8 cellular contexts compared by ENCODE assay signal in the genomic region with DNA sequence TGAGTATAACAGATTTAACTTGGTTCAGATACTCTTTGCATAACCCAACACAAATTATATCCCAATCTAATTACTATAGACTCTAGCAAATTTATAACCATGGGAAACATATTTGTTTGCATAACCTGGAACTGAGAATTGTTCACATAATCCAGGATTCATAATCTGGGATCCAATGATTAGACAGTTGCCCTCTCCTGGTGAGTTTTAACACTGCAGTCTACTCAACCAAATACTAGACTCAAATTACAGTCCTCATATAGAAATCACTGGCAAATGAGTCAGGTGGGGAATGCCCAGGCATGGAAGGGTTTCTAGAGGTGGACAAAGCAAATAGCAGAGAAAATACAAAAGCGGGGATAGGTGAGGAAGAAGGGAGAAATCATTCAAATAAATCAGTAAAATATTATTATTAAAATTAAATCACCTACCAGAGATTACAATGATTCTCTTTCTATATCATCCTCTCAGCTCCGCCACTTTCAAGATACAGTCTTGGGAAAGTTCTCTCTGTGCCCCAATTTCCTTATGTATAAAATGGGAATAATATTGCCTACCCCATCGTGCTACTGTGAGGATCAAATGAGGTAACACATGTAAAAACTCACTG. TPM values are rescaled to one million over a fixed set of nuclear protein-coding genes. Genes with fewer than 3 reads are reported as not detected.
DNase-seq lines count a peak whose midpoint lies in the region; ATAC-seq and TF ChIP-seq lines count a peak whose summit lies in the region.

No MANE protein-coding gene starts in this region.

- no peak overlapping the region for H2AFZ ChIP-seq in MM.1S (ENCODE audit: low read length)

- H3K4me3 ChIP-seq in MM.1S (ENCODE audit: low read length): no peak overlapping the region
- no peak overlapping the region for H3K4me3 ChIP-seq in esophagus squamous epithelium
- H3K4me3 ChIP-seq in neutrophil (ENCODE audit: low read depth in 1 of 2, low read length in 1 of 2): no peak overlapping the region

- no peaks in the 10 kb centered on the region for H3K79me2 ChIP-seq in MM.1S (ENCODE audit: low read length)

- TF ChIP-seq POLR2A in esophagus squamous epithelium (IDR thresholded peaks at IDR 0.05): no peak

- no peaks in the 10 kb centered on the region for H3K9me2 ChIP-seq in MM.1S (replicated peaks; ENCODE audit: insufficient read depth, low read length)

- no peaks in the 10 kb centered on the region for H3F3A ChIP-seq in MM.1S (ENCODE audit: insufficient read depth, low read length)

- H3K9ac ChIP-seq in MM.1S (ENCODE audit: low read length): no peak overlapping the region

- ATAC-seq in GM18873 (IDR thresholded peaks at IDR 0.05; ENCODE audit: low FRiP score, unreplicated experiment): no peak
- ATAC-seq in HG03108 (IDR thresholded peaks at IDR 0.05; ENCODE audit: unreplicated experiment): no peak

- H3K27me3 ChIP-seq in MM.1S (replicated peaks; ENCODE audit: insufficient read depth, low read length) (no peaks in the 10 kb centered on the region), esophagus squamous epithelium (no peaks in the 10 kb centered on the region), neutrophil (no peaks in the 10 kb centered on the region)

- H3K4me1 ChIP-seq in MM.1S (ENCODE audit: low read length) (peaks cover 6% of the 10 kb centered on the region; the same call in 1 of the 2 replicates), esophagus squamous epithelium (peaks cover 0 to 27% (median 3%) of the 10 kb centered on the region in 3 donors), neutrophil (ENCODE audit: control insufficient read depth in 1 of 2, insufficient read depth in 1 of 2, low read depth in 1 of 2, low read length in 1 of 2) (no peaks in the 10 kb centered on the region)

- H3K27ac ChIP-seq in MM.1S (ENCODE audit: low read length) (no peak overlapping the region), esophagus squamous epithelium (no peak overlapping the region), neutrophil (no peak overlapping the region)

- 64 to 69% methylated on average over 3 of the region's 3 CpGs for WGBS in esophagus squamous epithelium, 2 donors

- no peaks in the 10 kb centered on the region for H3K9me3 ChIP-seq in MM.1S (replicated peaks; ENCODE audit: insufficient read depth, low read length)
- no peaks in the 10 kb centered on the region for H3K9me3 ChIP-seq in esophagus squamous epithelium
- H3K9me3 ChIP-seq in neutrophil: no peaks in the 10 kb centered on the region

- no peaks in the 10 kb centered on the region for H4K20me1 ChIP-seq in MM.1S (ENCODE audit: insufficient read depth, low read length)

- intact Hi-C loops in esophagus squamous epithelium (cut with DNase I): no loop called here

- peak; percentile 54 for TF ChIP-seq CTCF in MM.1S (IDR thresholded peaks at IDR 0.05; ENCODE audit: low read length)
- peak; percentile 42 to 79 (median 69) for TF ChIP-seq CTCF in esophagus squamous epithelium (IDR thresholded peaks at IDR 0.05)
- peak; percentile 27 for TF ChIP-seq CTCF in neutrophil (IDR thresholded peaks at IDR 0.05)

- no peaks in the 10 kb centered on the region for H3K36me3 ChIP-seq in MM.1S (replicated peaks; ENCODE audit: insufficient read depth, low read length)
- no peaks in the 10 kb centered on the region for H3K36me3 ChIP-seq in esophagus squamous epithelium
- H3K36me3 ChIP-seq in neutrophil: no peaks in the 10 kb centered on the region

- H3K4me2 ChIP-seq in MM.1S (ENCODE audit: low read depth, low read length): no peak overlapping the region

- peak; percentile 49 for DNase-seq in AG08396 (ENCODE audit: low spot score)
- DNase-seq in GM03348 (ENCODE audit: low spot score): peak; percentile 63
- DNase-seq in MM.1S: no peak
- DNase-seq in T1000 (lab: John Stamatoyannopoulos, UW): peak; percentile 13
- DNase-seq in esophagus squamous epithelium (lab: John Stamatoyannopoulos, UW): no peak

RNA-seq across cellular contexts. Expression of gene GCH1, which starts 9.4 kb away (rescaled TPM):
- 10 to 100 TPM in 3 of 4 donors, 1 to 10 TPM in 1; 9.3 to 19.8 (median 15.5) TPM for total RNA-seq in esophagus squamous epithelium

Comparison
In these comparisons a context has a peak if more than half of its experiments do, and no peak if none do; other contexts are left out.
1. DNase-seq: peak in AG08396 (single experiment), GM03348 (single experiment) and T1000 (single experiment); none in MM.1S (single experiment) and esophagus squamous epithelium (single experiment).
2. Peak in every context shown above with its lines, with median percentiles within 50 percentile points of each other: CTCF ChIP-seq.